ENCODE assay signal across 1 cellular context in the genomic region with DNA sequence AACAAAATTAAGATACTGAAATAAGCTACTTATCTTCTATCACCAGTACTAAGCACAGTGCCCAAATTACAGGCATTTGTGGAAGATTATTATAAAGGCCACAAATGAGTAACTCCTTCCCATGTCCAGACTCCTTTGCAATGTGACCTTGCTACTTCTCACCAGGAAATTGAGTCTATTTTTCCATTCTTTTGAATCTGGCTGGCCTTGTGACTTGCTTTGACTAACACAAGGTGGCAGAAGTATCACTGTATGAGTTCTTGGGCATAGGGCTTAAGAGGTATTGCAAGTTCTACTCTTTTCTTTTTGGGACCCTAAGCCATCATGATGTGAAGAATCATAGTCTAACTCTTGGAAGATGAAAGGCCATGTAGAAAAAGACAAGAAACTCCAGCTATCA.
TF ChIP-seq lines count a peak whose summit lies in the region.

No MANE protein-coding gene starts in this region.

TF ChIP-seq in HCT116, 20 proteins besides CTCF, POLR2A, EP300 and RAD21 (continued from another document):
- TF ChIP-seq REST (IDR thresholded peaks at IDR 0.05; ENCODE audit: low read depth), result no peak
- TF ChIP-seq SRF (IDR thresholded peaks at IDR 0.05; ENCODE audit: low read depth), result no peak
- TF ChIP-seq YY1 (IDR thresholded peaks at IDR 0.05; ENCODE audit: extremely low read depth, insufficient replicate concordance, low read depth, low read length), result no peak
- TF ChIP-seq SIN3A (IDR thresholded peaks at IDR 0.05; ENCODE audit: low read depth), result no peak
- TF ChIP-seq EGR1 (IDR thresholded peaks at IDR 0.05; ENCODE audit: low read depth), result no peak
- TF ChIP-seq, protein P1, sequence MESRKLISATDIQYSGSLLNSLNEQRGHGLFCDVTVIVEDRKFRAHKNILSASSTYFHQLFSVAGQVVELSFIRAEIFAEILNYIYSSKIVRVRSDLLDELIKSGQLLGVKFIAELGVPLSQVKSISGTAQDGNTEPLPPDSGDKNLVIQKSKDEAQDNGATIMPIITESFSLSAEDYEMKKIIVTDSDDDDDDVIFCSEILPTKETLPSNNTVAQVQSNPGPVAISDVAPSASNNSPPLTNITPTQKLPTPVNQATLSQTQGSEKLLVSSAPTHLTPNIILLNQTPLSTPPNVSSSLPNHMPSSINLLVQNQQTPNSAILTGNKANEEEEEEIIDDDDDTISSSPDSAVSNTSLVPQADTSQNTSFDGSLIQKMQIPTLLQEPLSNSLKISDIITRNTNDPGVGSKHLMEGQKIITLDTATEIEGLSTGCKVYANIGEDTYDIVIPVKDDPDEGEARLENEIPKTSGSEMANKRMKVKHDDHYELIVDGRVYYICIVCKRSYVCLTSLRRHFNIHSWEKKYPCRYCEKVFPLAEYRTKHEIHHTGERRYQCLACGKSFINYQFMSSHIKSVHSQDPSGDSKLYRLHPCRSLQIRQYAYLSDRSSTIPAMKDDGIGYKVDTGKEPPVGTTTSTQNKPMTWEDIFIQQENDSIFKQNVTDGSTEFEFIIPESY (IDR thresholded peaks at IDR 0.05; ENCODE audit: extremely low read depth, insufficient replicate concordance, low read length), result no peak
- TF ChIP-seq TCF7L2 (IDR thresholded peaks at IDR 0.05; ENCODE audit: borderline replicate concordance, extremely low read depth, insufficient read depth, insufficient read length), result no peak
- no peak for TF ChIP-seq CBX3 (IDR thresholded peaks at IDR 0.05; ENCODE audit: low read depth)
- no peak for TF ChIP-seq ELF1 (IDR thresholded peaks at IDR 0.05; ENCODE audit: borderline replicate concordance, low read depth)
- no peak for TF ChIP-seq FOSL1 (IDR thresholded peaks at IDR 0.05; ENCODE audit: low read depth)
- TF ChIP-seq ZNF274 (IDR thresholded peaks at IDR 0.05; ENCODE audit: low read depth, low read length), result no peak
- TF ChIP-seq, protein P2, sequence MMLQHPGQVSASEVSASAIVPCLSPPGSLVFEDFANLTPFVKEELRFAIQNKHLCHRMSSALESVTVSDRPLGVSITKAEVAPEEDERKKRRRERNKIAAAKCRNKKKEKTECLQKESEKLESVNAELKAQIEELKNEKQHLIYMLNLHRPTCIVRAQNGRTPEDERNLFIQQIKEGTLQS (IDR thresholded peaks at IDR 0.05), result no peak
- TF ChIP-seq CEBPB (IDR thresholded peaks at IDR 0.05; ENCODE audit: low read depth), result no peak
